ENCODE assay signal across 9 cellular contexts in the genomic region with DNA sequence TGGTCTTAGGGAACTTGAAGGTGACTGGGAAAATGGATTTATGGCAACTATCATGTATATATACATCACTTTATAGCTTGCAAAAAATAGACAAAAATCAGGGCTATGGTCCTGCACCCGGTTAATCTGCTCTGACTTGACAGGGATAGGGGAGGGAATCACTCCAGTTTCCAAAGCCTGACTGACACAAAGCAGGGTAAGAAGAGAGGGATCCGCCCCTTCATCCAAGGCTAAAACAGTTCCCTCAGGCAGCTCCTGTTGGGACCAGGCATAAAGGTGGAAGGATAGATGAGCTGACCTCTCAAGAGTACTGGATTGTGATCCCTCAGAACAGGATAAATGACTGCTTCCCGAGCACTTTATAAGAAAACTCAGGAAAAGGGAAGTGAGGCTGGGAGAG. TPM values are rescaled to one million over a fixed set of nuclear protein-coding genes. Genes with fewer than 3 reads are reported as not detected.
DNase-seq lines count a peak whose midpoint lies in the region; ATAC-seq and TF ChIP-seq lines count a peak whose summit lies in the region.
"Had no signal": no experiment of that assay in that cellular context is flagged by ENCODE, and none has a peak within 500 bp of the region (broad histone marks: within the 10 kb centered on the region; RNA-seq: fewer than 3 reads in every experiment).

No MANE protein-coding gene starts in this region.

- ATAC-seq in activated T-cell treated with anti-CD3 and anti-CD28 coated beads, Interleukin-2, amount 50 U/mL, for 4 hours, result no peak
- ATAC-seq in memory B cell (ENCODE audit: low read depth) (no peak), body of pancreas (no peak)

- H3K4me1 ChIP-seq in body of pancreas (peaks cover 44% of the 10 kb centered on the region), prostate gland (replicated peaks) (peaks cover 16% of the 10 kb centered on the region)

- TF ChIP-seq POLR2A in body of pancreas (IDR thresholded peaks at IDR 0.05) (no peak), prostate gland (IDR thresholded peaks at IDR 0.05) (no peak)

- peaks cover 77% of the 10 kb centered on the region for H3K4me1 Mint-ChIP-seq in activated T-cell treated with anti-CD3 and anti-CD28 coated beads, Interleukin-2, amount 50 U/mL, for 4 hours (ENCODE audit: low read depth)
- peaks cover 59% of the 10 kb centered on the region for H3K4me1 Mint-ChIP-seq in activated T-helper 2 cell treated with anti-CD3 and anti-CD28 coated beads, Interferon-gamma antibody, Interleukin-2, Interleukin-4, amounts not matched to agents 10 μg/mL and 5 μg/mL and 100 μg/mL, durations not matched to agents 14 hours and 24 hours and 36 hours (ENCODE audit: low read depth)
- H3K4me1 Mint-ChIP-seq in memory B cell, result peaks cover 47% of the 10 kb centered on the region

- DNase-seq in activated T-cell treated with anti-CD3 and anti-CD28 coated beads, Interleukin-2, amount 50 U/mL, for 4 hours, result no peak
- DNase-seq in activated T-cell treated with anti-CD3 and anti-CD28 coated beads, Interleukin-2, amount 50 U/mL, for 48 hours, result no peak
- no peak for DNase-seq in activated T-helper 2 cell treated with anti-CD3 and anti-CD28 coated beads, Interferon-gamma antibody, Interleukin-2, Interleukin-4, amounts not matched to agents 10 μg/mL and 5 μg/mL and 100 μg/mL, durations not matched to agents 14 hours and 24 hours and 36 hours (ENCODE audit: low spot score)
- DNase-seq in memory B cell (ENCODE audit: low spot score in 2 of 2) (no peak), body of pancreas (no peak), prostate gland (ENCODE audit: low spot score) (no peak), MV-4-11 (lab: John Stamatoyannopoulos, UW) (no peak)
- DNase-seq: NCI-H1048 had no signal

- no peaks in the 10 kb centered on the region for H3K27me3 ChIP-seq in body of pancreas
- no peaks in the 10 kb centered on the region for H3K27me3 ChIP-seq in prostate gland (replicated peaks; ENCODE audit: insufficient read depth)

- H3K27ac ChIP-seq in temporal lobe (ENCODE audit: low read depth, low read length) (peak overlapping the region; percentile 91), body of pancreas (peak overlapping the region in 1 of 4 donors; percentile 16), prostate gland (no peak overlapping the region)

- no peaks in the 10 kb centered on the region for H3K9me3 ChIP-seq in body of pancreas
- H3K9me3 ChIP-seq in prostate gland, result no peaks in the 10 kb centered on the region

- WGBS in body of pancreas, 2 donors, result 59 to 73% methylated on average over 3 of the region's 3 CpGs
- 59% methylated on average over 3 of the region's 3 CpGs for WGBS in prostate gland

- peak overlapping the region; percentile 86 for H3K4me3 Mint-ChIP-seq in activated T-cell treated with anti-CD3 and anti-CD28 coated beads, Interleukin-2, amount 50 U/mL, for 4 hours
- H3K4me3 Mint-ChIP-seq in activated T-helper 2 cell treated with anti-CD3 and anti-CD28 coated beads, Interferon-gamma antibody, Interleukin-2, Interleukin-4, amounts not matched to agents 10 μg/mL and 5 μg/mL and 100 μg/mL, durations not matched to agents 14 hours and 24 hours and 36 hours (ENCODE audit: low read depth), result peak overlapping the region; percentile 95
- H3K4me3 Mint-ChIP-seq in memory B cell, result peak overlapping the region; percentile 99

- H3K4me3 ChIP-seq in body of pancreas (no peak overlapping the region), prostate gland (peak overlapping the region in 1 of 2 donors; percentile 46)

- H3K27ac Mint-ChIP-seq in activated T-helper 2 cell treated with anti-CD3 and anti-CD28 coated beads, Interferon-gamma antibody, Interleukin-2, Interleukin-4, amounts not matched to agents 10 μg/mL and 5 μg/mL and 100 μg/mL, durations not matched to agents 14 hours and 24 hours and 36 hours, result peak overlapping the region; percentile 99
- peak overlapping the region; percentile 99 for H3K27ac Mint-ChIP-seq in memory B cell

- no peaks in the 10 kb centered on the region for H3K27me3 Mint-ChIP-seq in activated T-cell treated with anti-CD3 and anti-CD28 coated beads, Interleukin-2, amount 50 U/mL, for 4 hours (ENCODE audit: low read depth)
- no peaks in the 10 kb centered on the region for H3K27me3 Mint-ChIP-seq in activated T-helper 2 cell treated with anti-CD3 and anti-CD28 coated beads, Interferon-gamma antibody, Interleukin-2, Interleukin-4, amounts not matched to agents 10 μg/mL and 5 μg/mL and 100 μg/mL, durations not matched to agents 14 hours and 24 hours and 36 hours (ENCODE audit: low read depth)
- no peaks in the 10 kb centered on the region for H3K27me3 Mint-ChIP-seq in memory B cell

- H3K36me3 ChIP-seq in body of pancreas (replicated peaks in 1 of 2; ENCODE audit: insufficient read depth in 1 of 2, low read depth in 2 of 2) (peaks cover 0 to 4% of the 10 kb centered on the region in 2 donors), prostate gland (no peaks in the 10 kb centered on the region)

- no peaks in the 10 kb centered on the region for H3K9me3 Mint-ChIP-seq in activated T-cell treated with anti-CD3 and anti-CD28 coated beads, Interleukin-2, amount 50 U/mL, for 4 hours
- no peaks in the 10 kb centered on the region for H3K9me3 Mint-ChIP-seq in activated T-helper 2 cell treated with anti-CD3 and anti-CD28 coated beads, Interferon-gamma antibody, Interleukin-2, Interleukin-4, amounts not matched to agents 10 μg/mL and 5 μg/mL and 100 μg/mL, durations not matched to agents 14 hours and 24 hours and 36 hours
- H3K9me3 Mint-ChIP-seq in memory B cell, result no peaks in the 10 kb centered on the region

- H3K36me3 Mint-ChIP-seq in activated T-cell treated with anti-CD3 and anti-CD28 coated beads, Interleukin-2, amount 50 U/mL, for 4 hours (ENCODE audit: insufficient read depth), result peaks cover 9% of the 10 kb centered on the region
- peaks cover 23% of the 10 kb centered on the region for H3K36me3 Mint-ChIP-seq in activated T-helper 2 cell treated with anti-CD3 and anti-CD28 coated beads, Interferon-gamma antibody, Interleukin-2, Interleukin-4, amounts not matched to agents 10 μg/mL and 5 μg/mL and 100 μg/mL, durations not matched to agents 14 hours and 24 hours and 36 hours (ENCODE audit: low read depth)
- H3K36me3 Mint-ChIP-seq in memory B cell, result peaks cover 7% of the 10 kb centered on the region

- intact Hi-C loops in activated T-helper 2 cell treated with anti-CD3 and anti-CD28 coated beads, Interferon-gamma antibody, Interleukin-2, Interleukin-4, amounts not matched to agents 10 μg/mL and 5 μg/mL and 100 μg/mL, durations not matched to agents 14 hours and 24 hours and 36 hours (cut with micrococcal nuclease), result loop anchor here (10.0 kb wide), 2 partner anchors 50 to 630 kb away; partner anchors contain the start of genes AQP10, ATP8B2 and ZBTB7B
- intact Hi-C loops in body of pancreas (cut with DNase I) (no loop called here), prostate gland (cut with DNase I) (no loop called here)

- TF ChIP-seq CTCF in body of pancreas (IDR thresholded peaks at IDR 0.05) (no peak), prostate gland (IDR thresholded peaks at IDR 0.05) (no peak)

RNA-seq across cellular contexts. Expression of gene PBXIP1, which starts 1.4 kb away (rescaled TPM):
- total RNA-seq in activated T-cell treated with anti-CD3 and anti-CD28 coated beads, Interleukin-2, amount 50 U/mL, for 4 hours, result 10 to 100 TPM in 1 of 3 donors, 1 to 10 TPM in 2; 7.7 to 12.7 (median 9.5) TPM
- total RNA-seq in activated T-helper 2 cell treated with anti-CD3 and anti-CD28 coated beads, Interferon-gamma antibody, Interleukin-2, Interleukin-4, amounts not matched to agents 10 μg/mL and 5 μg/mL and 100 μg/mL, durations not matched to agents 14 hours and 24 hours and 36 hours, result 23.6 and 25.3 TPM in 2 replicates
- total RNA-seq in temporal lobe (17.2 TPM), body of pancreas (10 to 100 TPM; 26.0 to 60.7 TPM), prostate gland (100 to 1,000 TPM; 113 to 140 TPM)

RNA-seq across cellular contexts. Expression of gene PYGO2, which starts 7.0 kb away (rescaled TPM):
- total RNA-seq in activated T-cell treated with anti-CD3 and anti-CD28 coated beads, Interleukin-2, amount 50 U/mL, for 4 hours, result 10 to 100 TPM; 27.6 to 28.3 (median 28.1) TPM
- total RNA-seq in activated T-helper 2 cell treated with anti-CD3 and anti-CD28 coated beads, Interferon-gamma antibody, Interleukin-2, Interleukin-4, amounts not matched to agents 10 μg/mL and 5 μg/mL and 100 μg/mL, durations not matched to agents 14 hours and 24 hours and 36 hours, result 30.4 and 30.6 TPM in 2 replicates
- 10.1 TPM for total RNA-seq in temporal lobe
- total RNA-seq in body of pancreas, result 10 to 100 TPM; 10.9 to 15.2 TPM
- 10 to 100 TPM; 44.1 to 44.6 TPM for total RNA-seq in prostate gland

RNA-seq across cellular contexts. Expression of gene SHC1, which starts 16.0 kb away (rescaled TPM):
- total RNA-seq in activated T-cell treated with anti-CD3 and anti-CD28 coated beads, Interleukin-2, amount 50 U/mL, for 4 hours, result 10 to 100 TPM; 38.7 to 43.7 (median 39.2) TPM
- 55.4 and 56.1 TPM in 2 replicates for total RNA-seq in activated T-helper 2 cell treated with anti-CD3 and anti-CD28 coated beads, Interferon-gamma antibody, Interleukin-2, Interleukin-4, amounts not matched to agents 10 μg/mL and 5 μg/mL and 100 μg/mL, durations not matched to agents 14 hours and 24 hours and 36 hours
- total RNA-seq in temporal lobe, result 7.4 TPM
- 10 to 100 TPM; 38.1 to 45.5 TPM for total RNA-seq in body of pancreas
- total RNA-seq in prostate gland, result 10 to 100 TPM; 85.0 to 97.2 TPM

RNA-seq across cellular contexts. Expression of gene PMVK, which starts 18.0 kb away (rescaled TPM):
- 10 to 100 TPM; 46.7 to 53.0 (median 48.3) TPM for total RNA-seq in activated T-cell treated with anti-CD3 and anti-CD28 coated beads, Interleukin-2, amount 50 U/mL, for 4 hours
- total RNA-seq in activated T-helper 2 cell treated with anti-CD3 and anti-CD28 coated beads, Interferon-gamma antibody, Interleukin-2, Interleukin-4, amounts not matched to agents 10 μg/mL and 5 μg/mL and 100 μg/mL, durations not matched to agents 14 hours and 24 hours and 36 hours, result 44.7 and 44.8 TPM in 2 replicates
- total RNA-seq in temporal lobe, result 13.5 TPM
- 10 to 100 TPM in 1 of 2 donors, 1 to 10 TPM in 1; 7.0 to 18.5 TPM for total RNA-seq in body of pancreas
- total RNA-seq in prostate gland, result 10 to 100 TPM; 23.2 to 26.2 TPM

RNA-seq across cellular contexts. Expression of gene CKS1B, which starts 19.9 kb away (rescaled TPM):
- total RNA-seq in activated T-cell treated with anti-CD3 and anti-CD28 coated beads, Interleukin-2, amount 50 U/mL, for 4 hours, result 10 to 100 TPM; 61.5 to 78.5 (median 76.7) TPM
- total RNA-seq in activated T-helper 2 cell treated with anti-CD3 and anti-CD28 coated beads, Interferon-gamma antibody, Interleukin-2, Interleukin-4, amounts not matched to agents 10 μg/mL and 5 μg/mL and 100 μg/mL, durations not matched to agents 14 hours and 24 hours and 36 hours, result 169 and 178 TPM in 2 replicates
- total RNA-seq in temporal lobe, result 11.8 TPM
- total RNA-seq in body of pancreas, result 10 to 100 TPM; 15.6 to 29.0 TPM
- 10 to 100 TPM; 33.5 to 47.5 TPM for total RNA-seq in prostate gland
